ENCODE assay signal across 1 cellular context in the genomic region with DNA sequence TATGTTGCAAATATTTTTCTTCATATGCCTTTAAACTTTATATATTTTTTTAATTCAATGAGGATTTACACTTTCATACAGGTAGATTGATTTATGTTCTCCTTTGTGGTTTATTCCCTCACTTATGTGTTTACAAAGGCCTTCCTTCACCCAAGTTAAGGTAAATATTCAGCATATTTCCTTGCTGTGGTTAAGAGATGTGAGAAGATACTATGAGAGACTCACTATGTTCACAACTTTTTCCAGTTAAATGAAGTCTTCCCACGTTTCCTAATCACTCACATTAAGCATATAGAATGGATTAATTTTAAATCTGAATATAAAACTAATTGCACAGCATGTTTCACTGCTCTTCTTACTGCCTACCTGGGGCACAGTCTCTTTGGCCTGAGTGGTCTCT.
TF ChIP-seq lines count a peak whose summit lies in the region.

No MANE protein-coding gene starts in this region.

TF ChIP-seq in GM12878, 131 proteins besides CTCF, POLR2A, EP300 and RAD21:
- no peak for TF ChIP-seq RFX5 (IDR thresholded peaks at IDR 0.05; ENCODE audit: low read depth, low read length)
- TF ChIP-seq EGR1 (IDR thresholded peaks at IDR 0.05; ENCODE audit: borderline replicate concordance in 1 of 2, low read depth in 2 of 2, low read length in 2 of 2) = no peak
- TF ChIP-seq, protein P1, sequence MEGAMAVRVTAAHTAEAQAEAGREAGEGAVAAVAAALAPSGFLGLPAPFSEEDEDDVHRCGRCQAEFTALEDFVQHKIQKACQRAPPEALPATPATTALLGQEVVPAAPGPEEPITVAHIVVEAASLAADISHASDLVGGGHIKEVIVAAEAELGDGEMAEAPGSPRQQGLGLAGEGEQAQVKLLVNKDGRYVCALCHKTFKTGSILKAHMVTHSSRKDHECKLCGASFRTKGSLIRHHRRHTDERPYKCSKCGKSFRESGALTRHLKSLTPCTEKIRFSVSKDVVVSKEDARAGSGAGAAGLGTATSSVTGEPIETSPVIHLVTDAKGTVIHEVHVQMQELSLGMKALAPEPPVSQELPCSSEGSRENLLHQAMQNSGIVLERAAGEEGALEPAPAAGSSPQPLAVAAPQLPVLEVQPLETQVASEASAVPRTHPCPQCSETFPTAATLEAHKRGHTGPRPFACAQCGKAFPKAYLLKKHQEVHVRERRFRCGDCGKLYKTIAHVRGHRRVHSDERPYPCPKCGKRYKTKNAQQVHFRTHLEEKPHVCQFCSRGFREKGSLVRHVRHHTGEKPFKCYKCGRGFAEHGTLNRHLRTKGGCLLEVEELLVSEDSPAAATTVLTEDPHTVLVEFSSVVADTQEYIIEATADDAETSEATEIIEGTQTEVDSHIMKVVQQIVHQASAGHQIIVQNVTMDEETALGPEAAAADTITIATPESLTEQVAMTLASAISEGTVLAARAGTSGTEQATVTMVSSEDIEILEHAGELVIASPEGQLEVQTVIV (IDR thresholded peaks at IDR 0.05; ENCODE audit: borderline replicate concordance, partially characterized antibody) = no peak
- TF ChIP-seq, protein P2, sequence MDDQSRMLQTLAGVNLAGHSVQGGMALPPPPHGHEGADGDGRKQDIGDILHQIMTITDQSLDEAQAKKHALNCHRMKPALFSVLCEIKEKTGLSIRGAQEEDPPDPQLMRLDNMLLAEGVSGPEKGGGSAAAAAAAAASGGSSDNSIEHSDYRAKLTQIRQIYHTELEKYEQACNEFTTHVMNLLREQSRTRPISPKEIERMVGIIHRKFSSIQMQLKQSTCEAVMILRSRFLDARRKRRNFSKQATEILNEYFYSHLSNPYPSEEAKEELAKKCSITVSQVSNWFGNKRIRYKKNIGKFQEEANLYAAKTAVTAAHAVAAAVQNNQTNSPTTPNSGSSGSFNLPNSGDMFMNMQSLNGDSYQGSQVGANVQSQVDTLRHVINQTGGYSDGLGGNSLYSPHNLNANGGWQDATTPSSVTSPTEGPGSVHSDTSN (IDR thresholded peaks at IDR 0.05; ENCODE audit: insufficient replicate concordance, low read depth, low read length) = no peak
- no peak for TF ChIP-seq ZNF217 (IDR thresholded peaks at IDR 0.05)
- TF ChIP-seq, protein P3, sequence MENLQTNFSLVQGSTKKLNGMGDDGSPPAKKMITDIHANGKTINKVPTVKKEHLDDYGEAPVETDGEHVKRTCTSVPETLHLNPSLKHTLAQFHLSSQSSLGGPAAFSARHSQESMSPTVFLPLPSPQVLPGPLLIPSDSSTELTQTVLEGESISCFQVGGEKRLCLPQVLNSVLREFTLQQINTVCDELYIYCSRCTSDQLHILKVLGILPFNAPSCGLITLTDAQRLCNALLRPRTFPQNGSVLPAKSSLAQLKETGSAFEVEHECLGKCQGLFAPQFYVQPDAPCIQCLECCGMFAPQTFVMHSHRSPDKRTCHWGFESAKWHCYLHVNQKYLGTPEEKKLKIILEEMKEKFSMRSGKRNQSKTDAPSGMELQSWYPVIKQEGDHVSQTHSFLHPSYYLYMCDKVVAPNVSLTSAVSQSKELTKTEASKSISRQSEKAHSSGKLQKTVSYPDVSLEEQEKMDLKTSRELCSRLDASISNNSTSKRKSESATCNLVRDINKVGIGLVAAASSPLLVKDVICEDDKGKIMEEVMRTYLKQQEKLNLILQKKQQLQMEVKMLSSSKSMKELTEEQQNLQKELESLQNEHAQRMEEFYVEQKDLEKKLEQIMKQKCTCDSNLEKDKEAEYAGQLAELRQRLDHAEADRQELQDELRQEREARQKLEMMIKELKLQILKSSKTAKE (IDR thresholded peaks at IDR 0.05; ENCODE audit: low read depth, poor library complexity, severe bottlenecking) = no peak
- no peak for TF ChIP-seq MXI1 (IDR thresholded peaks at IDR 0.05; ENCODE audit: low read depth, low read length)
- TF ChIP-seq JUNB (IDR thresholded peaks at IDR 0.05) = no peak
- no peak for TF ChIP-seq BHLHE40 (IDR thresholded peaks at IDR 0.05; ENCODE audit: borderline replicate concordance in 1 of 2, low read depth in 2 of 2, low read length in 1 of 2)
- no peak for TF ChIP-seq RELA (IDR thresholded peaks at IDR 0.05; ENCODE audit: borderline replicate concordance, partially characterized antibody)
- no peak for TF ChIP-seq ETV6 (conservative IDR thresholded peaks at IDR 0.05 in 1 of 2, IDR thresholded peaks at IDR 0.05 in 1 of 2; ENCODE audit: borderline replicate concordance in 1 of 2, low read depth in 1 of 2)
- no peak for TF ChIP-seq RAD51 (IDR thresholded peaks at IDR 0.05)
- no peak for TF ChIP-seq KAT2A (conservative IDR thresholded peaks at IDR 0.05; ENCODE audit: control insufficient read depth, low read depth, low read length)
- TF ChIP-seq CREM (IDR thresholded peaks at IDR 0.05; ENCODE audit: low read depth) = no peak
- no peak for TF ChIP-seq SIN3A (IDR thresholded peaks at IDR 0.05; ENCODE audit: low read depth, low read length)
- no peak for TF ChIP-seq NBN (IDR thresholded peaks at IDR 0.05)
- no peak for TF ChIP-seq BRCA1 (IDR thresholded peaks at IDR 0.05; ENCODE audit: low read depth, low read length)
